ENCODE assay signal across 9 cellular contexts in the genomic region with DNA sequence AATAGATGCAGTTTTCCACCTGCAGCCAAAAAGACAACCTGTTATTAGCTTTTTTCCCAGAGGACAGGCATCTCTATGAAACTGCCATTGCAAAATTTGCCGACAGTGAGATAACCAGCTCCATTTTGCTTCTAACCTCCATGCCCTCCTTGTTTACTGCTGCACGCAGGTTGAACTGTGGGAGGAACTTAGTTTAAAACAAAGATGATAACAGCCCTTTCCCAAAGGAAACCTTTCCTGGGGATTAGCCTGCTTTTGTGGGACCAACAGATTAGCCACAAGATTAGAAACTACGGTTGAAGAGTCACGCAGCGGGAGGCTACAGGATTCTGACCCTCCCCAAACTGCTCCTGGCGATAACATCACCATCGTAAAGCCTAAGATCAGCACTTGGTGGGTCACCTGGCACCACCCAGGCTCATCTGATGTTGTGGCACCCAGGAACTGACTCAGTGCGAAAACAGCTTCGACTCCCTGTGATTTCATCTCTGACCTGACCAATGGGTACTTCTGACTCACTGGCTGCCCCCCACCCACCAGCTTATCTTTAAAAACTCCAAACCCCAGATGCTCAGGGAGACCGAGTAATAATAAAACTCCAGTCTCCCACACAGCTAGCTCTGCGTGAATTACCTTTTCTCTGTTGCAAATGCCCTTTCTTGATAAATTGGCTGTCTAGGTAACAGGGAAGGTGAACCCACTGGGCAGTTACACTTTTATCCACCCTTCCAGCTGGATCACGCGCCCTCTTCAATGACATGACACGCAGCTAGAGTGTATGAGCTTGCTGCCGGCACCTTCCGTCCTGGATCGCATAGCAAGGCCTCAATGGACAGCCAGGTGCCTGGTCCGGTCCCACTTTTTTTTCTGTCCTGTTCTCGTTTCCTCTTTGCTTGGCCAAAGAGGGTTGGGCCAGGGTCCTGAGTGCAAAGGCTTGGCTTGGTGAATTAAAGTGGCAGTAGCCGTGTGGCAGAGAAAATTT. TPM values are rescaled to one million over a fixed set of nuclear protein-coding genes. Genes with fewer than 3 reads are reported as not detected.
DNase-seq lines count a peak whose midpoint lies in the region; ATAC-seq, FAIRE-seq and TF ChIP-seq lines count a peak whose summit lies in the region.
"Had no signal": no experiment of that assay in that cellular context is flagged by ENCODE, and none has a peak within 500 bp of the region (broad histone marks: within the 10 kb centered on the region; RNA-seq: fewer than 3 reads in every experiment).

No MANE protein-coding gene starts in this region.

- H3K36me3 ChIP-seq in SJSA1 (peaks cover 44% of the 10 kb centered on the region), GM12878 (ENCODE audit: control insufficient read depth in 2 of 2, insufficient read depth in 2 of 2, low read length in 1 of 2) (peaks cover 23 to 24% of the 10 kb centered on the region in 2 experiments)

- H3K9me3 Mint-ChIP-seq in memory B cell, result no peaks in the 10 kb centered on the region
- no peaks in the 10 kb centered on the region for H3K9me3 Mint-ChIP-seq in stimulated activated naive CD8-positive, alpha-beta T cell treated with anti-CD3 and anti-CD28 coated beads, Interleukin-15, Interleukin-2, amounts not matched to agents 100 ng/mL and 50 ng/mL, for 24 hours

- H3K4me1 Mint-ChIP-seq in memory B cell, result peaks cover 42% of the 10 kb centered on the region
- H3K4me1 Mint-ChIP-seq in stimulated activated naive CD8-positive, alpha-beta T cell treated with anti-CD3 and anti-CD28 coated beads, Interleukin-15, Interleukin-2, amounts not matched to agents 100 ng/mL and 50 ng/mL, for 24 hours (ENCODE audit: low read depth), result peaks cover 70% of the 10 kb centered on the region

- intact Hi-C loops in GM12878 (cut with micrococcal nuclease; ENCODE audit: unreplicated experiment), result loop anchor here (1.0 to 2.0 kb wide), 3 partner anchors 18 to 189 kb away; a partner anchor contains a TSS

- H3K4me3 Mint-ChIP-seq in memory B cell, result peak overlapping the region; percentile 85
- peak overlapping the region; percentile 89 for H3K4me3 Mint-ChIP-seq in stimulated activated naive CD8-positive, alpha-beta T cell treated with anti-CD3 and anti-CD28 coated beads, Interleukin-15, Interleukin-2, amounts not matched to agents 100 ng/mL and 50 ng/mL, for 24 hours

- no peaks in the 10 kb centered on the region for H3K27me3 ChIP-seq in SJSA1 (replicated peaks)
- no peaks in the 10 kb centered on the region for H3K27me3 ChIP-seq in GM12878 (replicated peaks in 1 of 2; ENCODE audit: control insufficient read depth in 2 of 2, insufficient read depth in 2 of 2, low read length in 1 of 2)

- SMC1A ChIA-PET in GM12878 (lab: Charles Lee; ENCODE audit: uncharacterized antibody, unreplicated experiment), result interaction anchor here (0.7 to 5.4 kb wide), 22 partner anchors 9 to 451 kb away, joined by 3 to 65 read pairs (median 4); a partner anchor contains a TSS

- ATAC-seq in GM12878, result peak; percentile 42
- ATAC-seq in memory B cell (ENCODE audit: low read depth), result no peak

- peak overlapping the region; percentile 92 for H3K27ac Mint-ChIP-seq in memory B cell
- peak overlapping the region; percentile 95 for H3K27ac Mint-ChIP-seq in stimulated activated naive CD8-positive, alpha-beta T cell treated with anti-CD3 and anti-CD28 coated beads, Interleukin-15, Interleukin-2, amounts not matched to agents 100 ng/mL and 50 ng/mL, for 24 hours

- H2AFZ ChIP-seq in GM12878 (ENCODE audit: control insufficient read depth, low read depth, low read length), result no peak overlapping the region

- DNase-seq in SJSA1 (ENCODE audit: low read depth in 1 of 2, low spot score in 2 of 2), result peak in 1 of 2 experiments; percentile 4
- peak; percentile 57 for DNase-seq in GM12878 (ENCODE audit: low read depth, low spot score)
- no peak for DNase-seq in memory B cell (ENCODE audit: low spot score in 2 of 2)
- DNase-seq in D721Med (ENCODE audit: insufficient read length, low spot score), result no peak
- no peak for DNase-seq in G401 (ENCODE audit: low spot score)
- no peak for DNase-seq in NCI-H345 treated with DMSO at 0.1 percent for 48 hours (lab: John Stamatoyannopoulos, UW; ENCODE audit: unreplicated experiment)

- H3K4me2 ChIP-seq in GM12878 (ENCODE audit: control insufficient read depth, insufficient read depth), result peak overlapping the region; percentile 63

- peaks cover 47% of the 10 kb centered on the region for H3K79me2 ChIP-seq in GM12878 (ENCODE audit: control insufficient read depth, insufficient read depth, low read length)

- TF ChIP-seq CTCF in GM12878 (IDR thresholded peaks at IDR 0.05 in 2 of 3, conservative IDR thresholded peaks at IDR 0.05 in 1 of 3; ENCODE audit: control insufficient read depth in 2 of 3, extremely low read depth in 1 of 3, insufficient read depth in 1 of 3, low read depth in 3 of 3, low read length in 3 of 3) (no peak), D721Med (IDR thresholded peaks at IDR 0.05; ENCODE audit: insufficient read depth, missing control alignments) (no peak)

- H3K36me3 Mint-ChIP-seq in memory B cell, result peaks cover 15% of the 10 kb centered on the region
- H3K36me3 Mint-ChIP-seq in stimulated activated naive CD8-positive, alpha-beta T cell treated with anti-CD3 and anti-CD28 coated beads, Interleukin-15, Interleukin-2, amounts not matched to agents 100 ng/mL and 50 ng/mL, for 24 hours (ENCODE audit: low read depth), result peaks cover 66% of the 10 kb centered on the region

- RAD21 ChIA-PET in GM12878 (lab: Charles Lee; ENCODE audit: unreplicated experiment), result interaction anchor here (0.7 to 3.7 kb wide), 17 partner anchors 13 to 467 kb away, joined by 3 to 52 read pairs (median 5); a partner anchor contains a TSS

- WGBS in GM12878 (ENCODE audit: insufficient coverage, insufficient replicate concordance, low lambda C conversion rate, missing lambda C conversion rate), result 16% methylated on average over 20 of the region's 20 CpGs

- peak in 1 of 2 experiments; percentile 7; a peak in 1 of 4 replicates for TF ChIP-seq EP300 in GM12878 (IDR thresholded peaks at IDR 0.05; ENCODE audit: borderline replicate concordance in 1 of 2, control insufficient read depth in 1 of 2, low read depth in 2 of 2, low read length in 2 of 2)

- peak; percentile 49 for TF ChIP-seq POLR2A in GM18951 (IDR thresholded peaks at IDR 0.05; ENCODE audit: extremely low read depth, insufficient read depth, insufficient read length)
- no peak for TF ChIP-seq POLR2A in GM12878 (IDR thresholded peaks at IDR 0.05; ENCODE audit: low read depth, low read length)

- POLR2A ChIA-PET in GM12878 (lab: Charles Lee), result interaction anchor here (0.6 to 3.3 kb wide), 24 partner anchors 11 to 240 kb away, joined by 3 to 22 read pairs (median 4); a partner anchor contains a TSS

- TSS peak; percentile 43 for BruUV-seq in GM12878 (replicated peaks; lab: Mats Ljungman, UMichigan)

- peak overlapping the region; percentile 89 for H3K9ac ChIP-seq in GM12878 (ENCODE audit: control insufficient read depth, insufficient read depth, low read length)

- 0 out of 2 replicates have a peak overlapping the region, but pooled peaks have one; percentile 2 for H3K27ac ChIP-seq in SJSA1
- peak overlapping the region; percentile 74 for H3K27ac ChIP-seq in GM12878 (ENCODE audit: control insufficient read depth, insufficient read depth)

- in situ Hi-C loops in GM18951 (cut with MboI; ENCODE audit: low sequenced_read_pairs, unreplicated experiment) (loop anchor here (10.0 kb wide), 1 partner anchor 171 kb away; no protein-coding TSS in a partner anchor), GM12878 (cut with MboI) (loop anchor here (25.0 kb wide), 1 partner anchor 174 kb away; a partner anchor contains a TSS), G401 (cut with HindIII; ENCODE audit: low sequenced_read_pairs) (loop anchor here (5.0 kb wide), 1 partner anchor 94 kb away; a partner anchor contains a TSS)

- H3K4me1 ChIP-seq in SJSA1 (replicated peaks) (peaks cover 24% of the 10 kb centered on the region), GM12878 (ENCODE audit: control insufficient read depth, insufficient read depth, low read length) (peaks cover 42% of the 10 kb centered on the region)

- FAIRE-seq in GM12878 (lab: Jason Lieb, UNC), result peak; percentile 7
- no peak for FAIRE-seq in D721Med (lab: Jason Lieb, UNC)
- FAIRE-seq: endometrium had no signal

- CTCF ChIA-PET in GM12878 (lab: Yijun Ruan, JAX), result interaction anchor here (0.6 to 5.2 kb wide), 19 partner anchors 11 to 337 kb away, joined by 3 to 62 read pairs (median 5); a partner anchor contains a TSS

- no peaks in the 10 kb centered on the region for H3K27me3 Mint-ChIP-seq in memory B cell
- no peaks in the 10 kb centered on the region for H3K27me3 Mint-ChIP-seq in stimulated activated naive CD8-positive, alpha-beta T cell treated with anti-CD3 and anti-CD28 coated beads, Interleukin-15, Interleukin-2, amounts not matched to agents 100 ng/mL and 50 ng/mL, for 24 hours

- H3K9me3 ChIP-seq in SJSA1 (replicated peaks) (no peaks in the 10 kb centered on the region), GM12878 (replicated peaks; ENCODE audit: control insufficient read depth, insufficient read depth, low read length) (no peaks in the 10 kb centered on the region; the same call in 2 of the 3 replicates)

- H3K4me3 ChIP-seq in SJSA1 (peak overlapping the region; percentile 88), GM12878 (peak overlapping the region; percentile 97)

- H4K20me1 ChIP-seq in GM12878 (ENCODE audit: control insufficient read depth, insufficient read depth), result no peaks in the 10 kb centered on the region

- TF ChIP-seq RAD21 in GM12878 (IDR thresholded peaks at IDR 0.05; ENCODE audit: insufficient read depth, low read depth, low read length), result no peak

RNA-seq across cellular contexts. Expression of a gene that starts 27.2 kb away (rescaled TPM):
- 5.8 and 9.9 TPM in 2 replicates for total RNA-seq in SJSA1 (2014; rRNA removed; shearing (Covaris generic))
- total RNA-seq in GM12878 (2013; cell fraction: nucleolus; rRNA removed), result 30.0 and 34.7 TPM in 2 replicates
- 40.3 and 42.1 TPM in 2 replicates for total RNA-seq in GM12878 (2014; rRNA removed)
- total RNA-seq in GM12878 (2014; rRNA removed; fragmentation: Illumina TruSeq; extraction: Trizol), result 52.5 and 57.3 TPM in 2 replicates
- 74.3 and 80.6 TPM in 2 replicates for total RNA-seq in GM12878 (2021)
- polyA plus RNA-seq in GM12878 (2011; ENCODE audit: low read depth), result 26.2 TPM
- polyA plus RNA-seq in GM12878 (2011; rRNA removed), result 17.2 and 18.8 TPM in 2 replicates
- 13.0 and 14.4 TPM in 2 replicates for polyA plus RNA-seq in GM12878 (2011; cell fraction: cytosol; rRNA removed)
- 20.7 and 30.4 TPM in 2 replicates for polyA plus RNA-seq in GM12878 (2011; cell fraction: nucleus; rRNA removed)
- 33.0 and 35.7 TPM in 2 replicates for polyA plus RNA-seq in GM12878 (2012)
- 64.9 and 65.2 TPM in 2 replicates for polyA plus RNA-seq in GM12878 (2014; fragmentation: Illumina TruSeq; extraction: Trizol)
- polyA plus RNA-seq in GM12878 (2014; fragmentation: Nextera tagmentation; extraction: Ambion mirVana), result 10 to 100 TPM; 13.8 to 24.7 TPM
- 31.6 and 36.4 TPM in 2 replicates for polyA plus RNA-seq in GM12878 (2014; rRNA removed)
- 10 to 100 TPM; 74.5 to 76.6 TPM for polyA plus RNA-seq in GM12878 (2016; fragmentation: Nextera tagmentation; extraction: Ambion mirVana)
- 14.1 and 15.1 TPM in 2 replicates for polyA minus RNA-seq in GM12878 (2011; rRNA and poly(A)+ RNA removed)
- polyA minus RNA-seq in GM12878 (2011; cell fraction: cytosol; rRNA and poly(A)+ RNA removed), result 15.6 and 17.3 TPM in 2 replicates
- polyA minus RNA-seq in GM12878 (2011; cell fraction: nucleus; rRNA and poly(A)+ RNA removed), result 6.8 and 11.3 TPM in 2 replicates
- total RNA-seq in G401 (2014; rRNA removed; shearing (Covaris generic)), result 25.8 and 55.4 TPM in 2 replicates

RNA-seq across cellular contexts. Expression of a gene that starts 27.3 kb away (rescaled TPM):
- total RNA-seq in SJSA1 (2014; rRNA removed; shearing (Covaris generic)), result 1.2 and 1.7 TPM in 2 replicates
- total RNA-seq in GM12878 (2013; cell fraction: nucleolus; rRNA removed), result 1.9 and 2.9 TPM in 2 replicates
- total RNA-seq in GM12878 (2014; rRNA removed), result 2.3 and 2.5 TPM in 2 replicates
- 2.4 and 2.9 TPM in 2 replicates for total RNA-seq in GM12878 (2014; rRNA removed; fragmentation: Illumina TruSeq; extraction: Trizol)
- 3.0 and 3.6 TPM in 2 replicates for total RNA-seq in GM12878 (2021)
- polyA plus RNA-seq in GM12878 (2011; ENCODE audit: low read depth), result 0.94 TPM
- polyA plus RNA-seq in GM12878 (2011; rRNA removed), result 1.3 and 1.5 TPM in 2 replicates
- 0.70 and 1.1 TPM in 2 replicates for polyA plus RNA-seq in GM12878 (2011; cell fraction: cytosol; rRNA removed)
- polyA plus RNA-seq in GM12878 (2011; cell fraction: nucleus; rRNA removed), result 0.72 and 1.1 TPM in 2 replicates
- polyA plus RNA-seq in GM12878 (2012), result 2.6 and 2.7 TPM in 2 replicates
- polyA plus RNA-seq in GM12878 (2014; fragmentation: Illumina TruSeq; extraction: Trizol), result 2.3 TPM in 2 replicates
- 1 to 10 TPM; 1.1 to 1.6 TPM for polyA plus RNA-seq in GM12878 (2014; fragmentation: Nextera tagmentation; extraction: Ambion mirVana)
- 2.9 and 3.0 TPM in 2 replicates for polyA plus RNA-seq in GM12878 (2014; rRNA removed)
- 1 to 10 TPM; 3.4 to 4.0 TPM for polyA plus RNA-seq in GM12878 (2016; fragmentation: Nextera tagmentation; extraction: Ambion mirVana)
- polyA minus RNA-seq in GM12878 (2011; rRNA and poly(A)+ RNA removed), result 0.72 and 1.2 TPM in 2 replicates
- 0.83 and 1.1 TPM in 2 replicates for polyA minus RNA-seq in GM12878 (2011; cell fraction: cytosol; rRNA and poly(A)+ RNA removed)
- 0.36 and 1.1 TPM in 2 replicates for polyA minus RNA-seq in GM12878 (2011; cell fraction: nucleus; rRNA and poly(A)+ RNA removed)
- 2.0 and 4.2 TPM in 2 replicates for total RNA-seq in G401 (2014; rRNA removed; shearing (Covaris generic))
